In genomic region chr2:69943000-69943840, GRCh38 we compare ENCODE assay signal across 1 cellular context.
TF ChIP-seq lines count a peak whose summit lies in the region.

No MANE protein-coding gene starts in this region.

TF ChIP-seq in IMR-90, 13 proteins besides CTCF, POLR2A, EP300 and RAD21:
- no peak for TF ChIP-seq SMC3 (IDR thresholded peaks at IDR 0.05; ENCODE audit: low read depth, low read length)
- peak; percentile 37 for TF ChIP-seq CEBPB (IDR thresholded peaks at IDR 0.05; ENCODE audit: low read depth, low read length)
- TF ChIP-seq BHLHE40 (IDR thresholded peaks at IDR 0.05; ENCODE audit: low read depth, low read length) = no peak
